In genomic region chr2:33475381-33476099, GRCh38 we compare ENCODE assay signal across 1 cellular context.
TF ChIP-seq lines count a peak whose summit lies in the region.

No MANE protein-coding gene starts in this region.

TF ChIP-seq in GM12878, 131 proteins besides CTCF, POLR2A, EP300 and RAD21 (continued from another document):
- TF ChIP-seq HSF1 (IDR thresholded peaks at IDR 0.05; ENCODE audit: low read depth, low read length): no peak
- TF ChIP-seq RUNX3 (IDR thresholded peaks at IDR 0.05; ENCODE audit: low read length): peak; percentile 9; the same call in 1 of the 2 replicates
- TF ChIP-seq EZH2 (IDR thresholded peaks at IDR 0.05; ENCODE audit: borderline replicate concordance, control insufficient read depth, low read depth, low read length): no peak
